ENCODE assay signal across 13 cellular contexts in the genomic region with DNA sequence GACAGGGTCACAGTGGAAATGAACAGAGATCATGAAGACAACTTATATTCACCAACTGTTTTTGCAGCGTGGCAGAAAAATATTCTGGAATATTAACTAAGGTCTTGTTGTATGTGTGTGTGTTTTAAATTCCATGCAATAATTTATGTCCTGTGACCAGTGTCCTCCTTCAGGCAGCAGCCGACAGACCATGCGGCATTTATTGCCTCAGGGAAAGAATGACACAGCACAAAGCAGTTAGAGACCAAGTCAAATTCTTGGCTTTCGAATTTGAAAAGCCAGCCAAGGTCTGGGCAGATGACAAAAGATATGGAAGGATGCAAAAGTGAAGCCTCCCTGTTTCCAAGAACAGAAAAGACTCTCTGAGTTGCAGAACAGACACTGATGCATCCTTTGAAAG.
DNase-seq lines count a peak whose midpoint lies in the region; ATAC-seq and TF ChIP-seq lines count a peak whose summit lies in the region.
"Had no signal": no experiment of that assay in that cellular context is flagged by ENCODE, and none has a peak within 500 bp of the region (broad histone marks: within the 10 kb centered on the region; RNA-seq: fewer than 3 reads in every experiment).

No MANE protein-coding gene starts in this region.

- no peak overlapping the region for H3K4me3 Mint-ChIP-seq in MCF 10A (ENCODE audit: unreplicated experiment)
- H3K4me3 Mint-ChIP-seq: IgD-negative memory B cell had no signal

- DNase-seq in T47D (ENCODE audit: low read depth in 1 of 2, low spot score in 1 of 2) = peak; percentile 26 to 88
- DNase-seq in MCF 10A (ENCODE audit: unreplicated experiment) = no peak
- peak; percentile 68 to 89 (median 82) for DNase-seq in adrenal gland
- DNase-seq in iPS DF 19.7 (ENCODE audit: low read depth, low spot score) = peak; percentile 57
- peak; percentile 25 for DNase-seq in stromal cell of bone marrow (ENCODE audit: low read depth)
- no peak for DNase-seq in GM13976 (ENCODE audit: low spot score)
- no peak for DNase-seq in putamen (ENCODE audit: low spot score)
- DNase-seq in upper lobe of left lung = no peak
- DNase-seq: COR-L47, NCI-H1694, NCI-H526 treated with DMSO at 0.1 percent for 48 hours had no signal

- H3K9me3 Mint-ChIP-seq in MCF 10A (ENCODE audit: unreplicated experiment) = peaks cover 5% of the 10 kb centered on the region

- POLR2A ChIA-PET in MCF 10A (lab: Yijun Ruan, JAX) = no interaction called here

- H3K4me1 ChIP-seq in adrenal gland (replicated peaks in 1 of 2) = peaks cover 5 to 17% of the 10 kb centered on the region in 2 donors
- no peaks in the 10 kb centered on the region for H3K4me1 ChIP-seq in upper lobe of left lung

- H3K27ac Mint-ChIP-seq in MCF 10A (ENCODE audit: low read depth, unreplicated experiment) = no peak overlapping the region
- H3K27ac Mint-ChIP-seq: IgD-negative memory B cell had no signal

- in situ Hi-C loops in T47D (cut with HindIII; ENCODE audit: low pct_unique_long_range_greater_than_20kb, low sequenced_read_pairs) = no loop called here
- in situ Hi-C loops in GM13976 (cut with MboI; ENCODE audit: low sequenced_read_pairs, unreplicated experiment) = no loop called here

- H3K27me3 Mint-ChIP-seq in MCF 10A (ENCODE audit: insufficient read depth, unreplicated experiment) = no peaks in the 10 kb centered on the region
- H3K27me3 Mint-ChIP-seq: IgD-negative memory B cell had no signal

- no peak for TF ChIP-seq POLR2A in adrenal gland (IDR thresholded peaks at IDR 0.05)
- no peak for TF ChIP-seq POLR2A in upper lobe of left lung (IDR thresholded peaks at IDR 0.05)

- H3K27ac ChIP-seq in adrenal gland (peak overlapping the region in 3 of 5 donors; percentile 33 to 72 (median 68)), upper lobe of left lung (no peak overlapping the region)

- no TSS peak for BruUV-seq in MCF 10A (replicated peaks; lab: Mats Ljungman, UMichigan)

- peaks cover 5% of the 10 kb centered on the region for H3K36me3 Mint-ChIP-seq in MCF 10A (ENCODE audit: insufficient read depth, unreplicated experiment)

- H3K4me1 Mint-ChIP-seq in MCF 10A (ENCODE audit: insufficient read depth, unreplicated experiment) = peaks cover 7% of the 10 kb centered on the region
- H3K4me1 Mint-ChIP-seq: IgD-negative memory B cell had no signal

- H3K4me3 ChIP-seq in adrenal gland = no peak overlapping the region
- H3K4me3 ChIP-seq in upper lobe of left lung = no peak overlapping the region
- H3K4me3 ChIP-seq: thoracic aorta had no signal

- H3K27me3 ChIP-seq in adrenal gland = no peaks in the 10 kb centered on the region
- no peaks in the 10 kb centered on the region for H3K27me3 ChIP-seq in upper lobe of left lung

- WGBS in adrenal gland, 4 donors = 29 to 40% (median 32%) methylated on average over 4 of the region's 4 CpGs
- WGBS in upper lobe of left lung, 2 donors = 68 to 70% methylated on average over 4 of the region's 4 CpGs

- no peak for ATAC-seq in upper lobe of left lung (ENCODE audit: low FRiP score in 2 of 2)

- TF ChIP-seq CTCF in MCF 10A (IDR thresholded peaks at IDR 0.05; ENCODE audit: unreplicated experiment) (no peak), adrenal gland (IDR thresholded peaks at IDR 0.05) (peak in 3 of 6 experiments; percentile 11 to 20 (median 15)), GM13976 (IDR thresholded peaks at IDR 0.05; ENCODE audit: borderline replicate concordance, control extremely low read depth, extremely low read depth, insufficient read depth, missing control alignments) (no peak), upper lobe of left lung (IDR thresholded peaks at IDR 0.05) (no peak)

- intact Hi-C loops in MCF 10A (cut with micrococcal nuclease) (no loop called here), adrenal gland (cut with DNase I) (no loop called here)

- H3K9me3 ChIP-seq in adrenal gland (replicated peaks in 1 of 3) = no peaks in the 10 kb centered on the region
- H3K9me3 ChIP-seq in upper lobe of left lung = no peaks in the 10 kb centered on the region
- H3K9me3 ChIP-seq: thoracic aorta had no signal

- H3K36me3 ChIP-seq in adrenal gland (replicated peaks in 1 of 2) = no peaks in the 10 kb centered on the region
- H3K36me3 ChIP-seq in upper lobe of left lung = peaks cover 0 to 49% (median 17%) of the 10 kb centered on the region in 4 donors

- TF ChIP-seq EP300 in upper lobe of left lung (IDR thresholded peaks at IDR 0.05) = no peak

- CTCF ChIA-PET in MCF 10A (lab: Yijun Ruan, JAX) = interaction anchor here (0.6 kb wide), 1 partner anchor 1744 kb away, joined by 3 read pairs; no protein-coding TSS in a partner anchor

Comparison
In these comparisons a context has a peak if more than half of its experiments do, and no peak if none do; other contexts are left out.
1. DNase-seq: peak in T47D (2 of 2), adrenal gland (7 of 7), iPS DF 19.7 (single experiment) and stromal cell of bone marrow (single experiment); none in MCF 10A (single experiment), GM13976 (single experiment), putamen (single experiment) and upper lobe of left lung (0 of 2).
2. H3K27ac ChIP-seq: peak in adrenal gland (3 of 5); none in upper lobe of left lung (0 of 4).